Comparison of ENCODE assay signal across 21 cellular contexts in genomic region chr3:13273604-13274105, GRCh38.
DNase-seq lines count a peak whose midpoint lies in the region; ATAC-seq and TF ChIP-seq lines count a peak whose summit lies in the region.
"Had no signal": no experiment of that assay in that cellular context is flagged by ENCODE, and none has a peak within 500 bp of the region (broad histone marks: within the 10 kb centered on the region; RNA-seq: fewer than 3 reads in every experiment).

No MANE protein-coding gene starts in this region.

- intact Hi-C loops in sigmoid colon (cut with DNase I) = no loop called here

- TF ChIP-seq CTCF in DND-41 (IDR thresholded peaks at IDR 0.05; ENCODE audit: borderline replicate concordance, extremely low read depth, low read length, poor library complexity, severe bottlenecking) (no peak), sigmoid colon (IDR thresholded peaks at IDR 0.05) (no peak), tibial nerve (IDR thresholded peaks at IDR 0.05) (no peak)

- peak overlapping the region in 6 of 11 experiments; percentile 16 to 70 (median 60); a peak in 9 of 22 replicates for H3K9ac ChIP-seq in BLaER1 treated with 17β-estradiol and CSF1 and Interleukin-3, amounts not matched to agents 10 nM and 100 nM
- no peak overlapping the region for H3K9ac ChIP-seq in DND-41 (ENCODE audit: low read depth, low read length)

- peaks cover 21 to 82% (median 76%) of the 10 kb centered on the region in 10 experiments; a peak in 19 of 20 replicates for H3K4me1 ChIP-seq in BLaER1 treated with 17β-estradiol and CSF1 and Interleukin-3, amounts not matched to agents 10 nM and 100 nM
- H3K4me1 ChIP-seq in DND-41 (ENCODE audit: insufficient read depth, low read length) (peaks cover 18% of the 10 kb centered on the region), sigmoid colon (no peaks in the 10 kb centered on the region), tibial nerve (peaks cover 0 to 25% (median 5%) of the 10 kb centered on the region in 4 donors)

- no peak overlapping the region for H2AFZ ChIP-seq in DND-41 (ENCODE audit: low read depth, low read length)

- H3K4me2 ChIP-seq in BLaER1 treated with 17β-estradiol and CSF1 and Interleukin-3, amounts not matched to agents 10 nM and 100 nM = peak overlapping the region; percentile 21 to 96 (median 84); a peak in 19 of 22 replicates
- H3K4me2 ChIP-seq in DND-41 (ENCODE audit: insufficient read depth, low read length) = no peak overlapping the region

- H3K9me3 ChIP-seq in BLaER1 treated with 17β-estradiol and CSF1 and Interleukin-3, amounts not matched to agents 10 nM and 100 nM (replicated peaks in 1 of 11) = peaks cover 8 to 17% (median 11%) of the 10 kb centered on the region in 11 experiments
- H3K9me3 ChIP-seq in DND-41 (ENCODE audit: insufficient read depth, low read length, severe bottlenecking) (no peaks in the 10 kb centered on the region), sigmoid colon (peaks cover 0 to 8% (median 3%) of the 10 kb centered on the region in 4 donors), tibial nerve (peaks cover 0 to 16% (median 0%) of the 10 kb centered on the region in 4 donors)
- H3K9me3 ChIP-seq: SJCRH30 had no signal

- WGBS in sigmoid colon, 2 donors = 76 to 78% methylated on average over 6 of the region's 6 CpGs
- 82 to 88% methylated on average over 6 of the region's 6 CpGs for WGBS in tibial nerve, 2 donors

- in situ Hi-C loops in ACHN (cut with HindIII; ENCODE audit: low pct_ligation_motif_present, low pct_unique_long_range_greater_than_20kb, low sequenced_read_pairs) = no loop called here

- DNase-seq in DND-41 = no peak
- DNase-seq in sigmoid colon = peak; percentile 35
- no peak for DNase-seq in ACHN
- no peak for DNase-seq in tibial nerve (ENCODE audit: low spot score in 2 of 2)
- DNase-seq: Calu3; CD8-positive, alpha-beta memory T cell; DMS153; GDM1; H9; Karpas-422; MV-4-11; NCI-H1417; NCI-H1694 treated with DMSO at 0.1 percent for 48 hours; NCI-H2081 treated with DMSO at 0.1 percent for 48 hours; NCI-H2171 treated with DMSO at 0.1 percent for 48 hours; NCI-H524 treated with DMSO at 0.1 percent for 48 hours had no signal

- no peaks in the 10 kb centered on the region for H3K79me2 ChIP-seq in DND-41 (ENCODE audit: insufficient read depth, low read length)

- peaks cover 0 to 27% (median 10%) of the 10 kb centered on the region in 11 experiments; a peak in 10 of 22 replicates for H4K20me1 ChIP-seq in BLaER1 treated with 17β-estradiol and CSF1 and Interleukin-3, amounts not matched to agents 10 nM and 100 nM
- H4K20me1 ChIP-seq in DND-41 (ENCODE audit: insufficient read depth, low read length) = no peaks in the 10 kb centered on the region

- peaks cover 0 to 29% (median 0%) of the 10 kb centered on the region in 11 experiments; a peak in 5 of 22 replicates for H3K27me3 ChIP-seq in BLaER1 treated with 17β-estradiol and CSF1 and Interleukin-3, amounts not matched to agents 10 nM and 100 nM
- H3K27me3 ChIP-seq in DND-41 (ENCODE audit: insufficient read depth, low read length, poor library complexity) = no peaks in the 10 kb centered on the region
- peaks cover 0 to 11% (median 0%) of the 10 kb centered on the region in 3 donors for H3K27me3 ChIP-seq in sigmoid colon
- H3K27me3 ChIP-seq in tibial nerve = no peaks in the 10 kb centered on the region

- H3K27ac ChIP-seq in BLaER1 treated with 17β-estradiol and CSF1 and Interleukin-3, amounts not matched to agents 10 nM and 100 nM = peak overlapping the region in 6 of 11 experiments; percentile 27 to 79 (median 64); a peak in 10 of 22 replicates
- no peak overlapping the region for H3K27ac ChIP-seq in DND-41 (ENCODE audit: low read length)
- H3K27ac ChIP-seq in sigmoid colon = no peak overlapping the region
- H3K27ac ChIP-seq in tibial nerve = no peak overlapping the region
- H3K27ac ChIP-seq: SJCRH30 had no signal

- TF ChIP-seq EP300 in sigmoid colon (IDR thresholded peaks at IDR 0.05) (no peak), tibial nerve (IDR thresholded peaks at IDR 0.05) (no peak)

- ATAC-seq in DND-41 (ENCODE audit: insufficient read depth, low read depth) (peak; percentile 16; the same call in 1 of the 3 replicates), esophagus mucosa (peak; percentile 6), GM21447 (IDR thresholded peaks at IDR 0.05; ENCODE audit: unreplicated experiment) (no peak), GM19035 (IDR thresholded peaks at IDR 0.05; ENCODE audit: unreplicated experiment) (no peak)

- H3K4me3 ChIP-seq in BLaER1 treated with 17β-estradiol and CSF1 and Interleukin-3, amounts not matched to agents 10 nM and 100 nM = peak overlapping the region in 4 of 10 experiments; percentile 2 to 34 (median 22); a peak in 5 of 20 replicates
- H3K4me3 ChIP-seq in DND-41 (ENCODE audit: low read depth in 1 of 2, low read length in 2 of 2) = no peak overlapping the region
- no peak overlapping the region for H3K4me3 ChIP-seq in sigmoid colon
- no peak overlapping the region for H3K4me3 ChIP-seq in tibial nerve
- H3K4me3 ChIP-seq: SJCRH30 had no signal

- no peaks in the 10 kb centered on the region for H3K36me3 ChIP-seq in BLaER1 treated with 17β-estradiol and CSF1 and Interleukin-3, amounts not matched to agents 10 nM and 100 nM
- H3K36me3 ChIP-seq in DND-41 (ENCODE audit: insufficient read depth, low read length) (no peaks in the 10 kb centered on the region), sigmoid colon (no peaks in the 10 kb centered on the region), tibial nerve (peaks cover 0 to 8% (median 0%) of the 10 kb centered on the region in 3 donors)
- H3K36me3 ChIP-seq: SJCRH30 had no signal

- no peak for TF ChIP-seq POLR2A in sigmoid colon (IDR thresholded peaks at IDR 0.05)
- no peak for TF ChIP-seq POLR2A in tibial nerve (IDR thresholded peaks at IDR 0.05)

Comparison
In these comparisons a context has a peak if more than half of its experiments do, and no peak if none do; other contexts are left out.
1. H3K27ac ChIP-seq: peak in BLaER1 treated with 17β-estradiol and CSF1 and Interleukin-3, amounts not matched to agents 10 nM and 100 nM (6 of 11); none in DND-41 (single experiment), sigmoid colon (0 of 4) and tibial nerve (0 of 4).
2. ATAC-seq: peak in DND-41 (single experiment) and esophagus mucosa (single experiment); none in GM21447 (single experiment) and GM19035 (single experiment).